Comparison of ENCODE assay signal across 22 cellular contexts in the genomic region with DNA sequence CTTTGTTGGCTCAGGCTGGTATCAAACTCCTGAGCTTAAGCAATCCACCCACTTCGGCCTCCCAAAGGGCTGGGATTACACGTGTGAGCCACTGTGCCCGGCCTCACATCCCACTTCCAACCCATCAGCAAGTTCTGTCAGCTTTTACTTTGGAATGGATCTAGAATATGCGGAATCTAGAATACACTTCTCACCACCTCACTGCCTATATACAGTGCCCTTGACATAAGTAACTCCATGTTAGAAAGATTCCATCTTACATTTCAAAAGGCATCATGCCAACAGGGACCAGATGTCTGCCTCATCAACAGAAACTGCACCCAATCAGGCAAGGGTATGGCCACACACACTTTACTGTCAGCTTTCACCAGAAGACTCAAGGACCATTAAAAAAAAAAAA. TPM values are rescaled to one million over a fixed set of nuclear protein-coding genes. Genes with fewer than 3 reads are reported as not detected.
A peak's percentile ranks its signal among the peaks of the same experiment; 100 is the strongest.
DNase-seq lines count a peak whose midpoint lies in the region; ATAC-seq, FAIRE-seq and TF ChIP-seq lines count a peak whose summit lies in the region.
"Had no signal": no experiment of that assay in that cellular context is flagged by ENCODE, and none has a peak within 500 bp of the region (broad histone marks: within the 10 kb centered on the region; RNA-seq: fewer than 3 reads in every experiment).

No MANE protein-coding gene starts in this region.

- no peaks in the 10 kb centered on the region for H3K9me3 ChIP-seq in OCI-LY3 (ENCODE audit: insufficient read depth, low read length)
- H3K9me3 ChIP-seq in K562 (replicated peaks; ENCODE audit: control insufficient read depth, insufficient read depth, low read depth, low read length) = no peaks in the 10 kb centered on the region
- H3K9me3 ChIP-seq: A549; BE2C; BLaER1 treated with 17β-estradiol and CSF1 and Interleukin-3, amounts not matched to agents 10 nM and 100 nM had no signal

- no peak overlapping the region for H3K27ac ChIP-seq in OCI-LY3 (ENCODE audit: low read length)
- H3K27ac ChIP-seq in K562 (ENCODE audit: extremely low read depth, low read depth, low read length) = no peak overlapping the region
- H3K27ac ChIP-seq: A549; BLaER1 treated with 17β-estradiol and CSF1 and Interleukin-3, amounts not matched to agents 10 nM and 100 nM; GM23248 had no signal

- H3K79me2 ChIP-seq in OCI-LY3 (ENCODE audit: low read length) (no peaks in the 10 kb centered on the region), K562 (ENCODE audit: control insufficient read depth, insufficient read depth, low read length) (no peaks in the 10 kb centered on the region)

- CTCF ChIA-PET in K562 (lab: Yijun Ruan, JAX; ENCODE audit: low intra/inter-chr PET ratio) = interaction anchor here (0.5 to 1.4 kb wide), 3 partner anchors 449 to 1144 kb away, joined by 3 to 5 read pairs (median 4); no protein-coding TSS in a partner anchor
- CTCF ChIA-PET in activated CD4-positive, alpha-beta T cell treated with anti-CD3 and anti-CD28 coated beads, Interleukin-2, amount 10 ng/mL, durations not matched to agents 7 days and 5 days (lab: Charles Lee) = interaction anchor here (0.5 to 2.9 kb wide), 13 partner anchors 8 to 1076 kb away, joined by 3 to 13 read pairs (median 4); a partner anchor contains a TSS

- H3K36me3 ChIP-seq in OCI-LY3 (replicated peaks; ENCODE audit: low read depth, low read length) (no peaks in the 10 kb centered on the region), K562 (ENCODE audit: control insufficient read depth, insufficient read depth, low read length) (no peaks in the 10 kb centered on the region)
- H3K36me3 ChIP-seq: BE2C; BLaER1 treated with 17β-estradiol and CSF1 and Interleukin-3, amounts not matched to agents 10 nM and 100 nM had no signal

- peaks cover 6% of the 10 kb centered on the region for H3K4me1 Mint-ChIP-seq in activated CD4-positive, alpha-beta T cell treated with anti-CD3 and anti-CD28 coated beads, Interleukin-2, amount 10 ng/mL, durations not matched to agents 7 days and 5 days

- peak overlapping the region; percentile 100 for H3K4me2 ChIP-seq in OCI-LY3 (ENCODE audit: low read length)
- no peak overlapping the region for H3K4me2 ChIP-seq in K562 (ENCODE audit: insufficient read depth, low read length)

- no TSS peak for BruUV-seq in K562 (replicated peaks; lab: Mats Ljungman, UMichigan)

- FAIRE-seq in K562 (lab: Jason Lieb, UNC) = no peak
- FAIRE-seq: A549, GM19239, H1 had no signal

- POLR2A ChIA-PET in K562 (lab: Yijun Ruan, JAX) = interaction anchor here (0.6 to 1.4 kb wide), 5 partner anchors 10 to 446 kb away, joined by 3 to 5 read pairs (median 4); a partner anchor contains a TSS
- POLR2A ChIA-PET in activated CD4-positive, alpha-beta T cell treated with anti-CD3 and anti-CD28 coated beads, Interleukin-2, amount 10 ng/mL, durations not matched to agents 7 days and 5 days (lab: Charles Lee) = no interaction called here

- intact Hi-C loops in K562 (cut with micrococcal nuclease) = loop anchor here (2.0 to 5.0 kb wide), 3 partner anchors 158 to 296 kb away; no protein-coding TSS in a partner anchor

- no peak overlapping the region for H3K4me3 Mint-ChIP-seq in activated CD4-positive, alpha-beta T cell treated with anti-CD3 and anti-CD28 coated beads, Interleukin-2, amount 10 ng/mL, durations not matched to agents 7 days and 5 days
- H3K4me3 Mint-ChIP-seq: CD4-positive, alpha-beta T cell had no signal

- H2AFZ ChIP-seq in OCI-LY3 (ENCODE audit: low read depth, low read length) (no peak overlapping the region), K562 (ENCODE audit: low read depth, low read length) (no peak overlapping the region)

- H3K9me1 ChIP-seq in K562 (ENCODE audit: control insufficient read depth, insufficient read depth, low read length) = no peaks in the 10 kb centered on the region

- ATAC-seq in K562 = no peak

- H3K4me1 ChIP-seq in OCI-LY3 (ENCODE audit: low read length) (peaks cover 7% of the 10 kb centered on the region), K562 (replicated peaks in 1 of 2; ENCODE audit: control insufficient read depth in 2 of 2, insufficient read depth in 2 of 2, low read length in 2 of 2) (peaks cover 2 to 5% of the 10 kb centered on the region in 2 experiments; a peak in 2 of 5 replicates)
- H3K4me1 ChIP-seq: A549, BE2C had no signal

- H3K9ac ChIP-seq in OCI-LY3 (ENCODE audit: low read length) (no peak overlapping the region), K562 (ENCODE audit: insufficient read depth in 1 of 2, low read depth in 2 of 2, low read length in 2 of 2) (no peak overlapping the region)
- H3K9ac ChIP-seq: BLaER1 treated with 17β-estradiol and CSF1 and Interleukin-3, amounts not matched to agents 10 nM and 100 nM; GM23248 had no signal

- H3K9me3 Mint-ChIP-seq in activated CD4-positive, alpha-beta T cell treated with anti-CD3 and anti-CD28 coated beads, Interleukin-2, amount 10 ng/mL, durations not matched to agents 7 days and 5 days = no peaks in the 10 kb centered on the region
- H3K9me3 Mint-ChIP-seq: CD4-positive, alpha-beta T cell had no signal

- DNase-seq in NCI-H2171 treated with DMSO at 0.1 percent for 48 hours (lab: John Stamatoyannopoulos, UW) = peak; percentile 19
- DNase-seq in NCI-H2171 (lab: John Stamatoyannopoulos, UW) = no peak
- no peak for DNase-seq in K562 (ENCODE audit: extremely low read depth in 1 of 4, low spot score in 3 of 4)
- peak; percentile 6 for DNase-seq in myocyte (ENCODE audit: low read depth)
- no peak for DNase-seq in activated CD4-positive, alpha-beta T cell treated with anti-CD3 and anti-CD28 coated beads, Interleukin-2, amount 10 ng/mL, durations not matched to agents 7 days and 5 days
- DNase-seq in SKM-1 treated with dmso at 0.1 percent for 144 hours (lab: John Stamatoyannopoulos, UW; ENCODE audit: unreplicated experiment) = no peak
- no peak for DNase-seq in activated CD4-positive, CD25-positive, alpha-beta regulatory T cell (lab: John Stamatoyannopoulos, UW)
- DNase-seq: ACHN, Calu3, DMS79, EL, GM23248, HCEC 1CT had no signal

- TF ChIP-seq RAD21 in K562 (CRISPR knock-in tag; conservative IDR thresholded peaks at IDR 0.05 in 1 of 2, IDR thresholded peaks at IDR 0.05 in 1 of 2) = no peak

- peaks cover 15% of the 10 kb centered on the region; the same call in 1 of the 2 replicates for H3K27me3 ChIP-seq in OCI-LY3 (ENCODE audit: low read depth, low read length)
- H3K27me3 ChIP-seq in K562 (ENCODE audit: control insufficient read depth in 2 of 2, insufficient read depth in 2 of 2, low read length in 2 of 2) = peaks cover 0 to 6% of the 10 kb centered on the region in 2 experiments; a peak in 2 of 5 replicates
- H3K27me3 ChIP-seq: BE2C; BLaER1 treated with 17β-estradiol and CSF1 and Interleukin-3, amounts not matched to agents 10 nM and 100 nM had no signal

- H4K20me1 ChIP-seq in OCI-LY3 (ENCODE audit: insufficient read depth, low read length) (no peaks in the 10 kb centered on the region), K562 (replicated peaks; ENCODE audit: control insufficient read depth, insufficient read depth, low read length) (no peaks in the 10 kb centered on the region)
- H4K20me1 ChIP-seq: BLaER1 treated with 17β-estradiol and CSF1 and Interleukin-3, amounts not matched to agents 10 nM and 100 nM had no signal

- TF ChIP-seq CTCF in OCI-LY3 (IDR thresholded peaks at IDR 0.05; ENCODE audit: low read depth, low read length) = no peak
- no peak for TF ChIP-seq CTCF in K562 (IDR thresholded peaks at IDR 0.05 in 2 of 3, conservative IDR thresholded peaks at IDR 0.05 in 1 of 3; ENCODE audit: insufficient read depth in 2 of 3, low read depth in 1 of 3, low read length in 3 of 3)

- in situ Hi-C loops in K562 (cut with MboI) = no loop called here

- no peaks in the 10 kb centered on the region for H3K36me3 Mint-ChIP-seq in activated CD4-positive, alpha-beta T cell treated with anti-CD3 and anti-CD28 coated beads, Interleukin-2, amount 10 ng/mL, durations not matched to agents 7 days and 5 days (ENCODE audit: low read depth)
- H3K36me3 Mint-ChIP-seq: CD14-positive monocyte had no signal

- no peak for TF ChIP-seq EP300 in K562 (IDR thresholded peaks at IDR 0.05; ENCODE audit: low read length)

- peaks cover 10% of the 10 kb centered on the region for H3K27me3 Mint-ChIP-seq in activated CD4-positive, alpha-beta T cell treated with anti-CD3 and anti-CD28 coated beads, Interleukin-2, amount 10 ng/mL, durations not matched to agents 7 days and 5 days

- H3K4me3 ChIP-seq in OCI-LY3 (ENCODE audit: low read length) = peak overlapping the region; percentile 87; the same call in 1 of the 2 replicates
- H3K4me3 ChIP-seq in K562 = no peak overlapping the region
- H3K4me3 ChIP-seq: A549; BLaER1 treated with 17β-estradiol and CSF1 and Interleukin-3, amounts not matched to agents 10 nM and 100 nM; GM12878; GM23248 had no signal

- H3K27ac Mint-ChIP-seq in activated CD4-positive, alpha-beta T cell treated with anti-CD3 and anti-CD28 coated beads, Interleukin-2, amount 10 ng/mL, durations not matched to agents 7 days and 5 days = no peak overlapping the region
- H3K27ac Mint-ChIP-seq: CD4-positive, alpha-beta T cell had no signal

- TF ChIP-seq POLR2A in K562 (conservative IDR thresholded peaks at IDR 0.05) = no peak

- WGBS in K562 (ENCODE audit: insufficient coverage, low coverage, missing lambda C conversion rate) = 22% methylated on average over 4 of the region's 4 CpGs

RNA-seq across cellular contexts. Expression of a gene that starts 9.9 kb away (rescaled TPM):
- 60.6 and 86.6 TPM in 2 replicates for total RNA-seq in K562 (2011; cell fraction: chromatin; rRNA removed; ENCODE audit: low replicate concordance)
- 27.2 and 28.7 TPM in 2 replicates for total RNA-seq in K562 (2011; cell fraction: nucleolus; rRNA removed)
- total RNA-seq in K562 (2011; cell fraction: nucleoplasm; rRNA removed) = 44.5 and 45.6 TPM in 2 replicates
- total RNA-seq in K562 (2014; rRNA removed) (14.1 and 21.1 TPM in 2 replicates), K562 (2014; rRNA removed; fragmentation: Illumina TruSeq; extraction: Trizol) (18.3 and 20.8 TPM in 2 replicates), K562 (2015; rRNA removed; fragmentation: Illumina TruSeq; extraction: Trizol) (17.5 and 19.0 TPM in 2 replicates), K562 (2021) (18.7 and 19.6 TPM in 2 replicates), myocyte (26.0 and 31.1 TPM in 2 replicates)
- polyA plus RNA-seq in K562 (2011; rRNA removed) (15.7 and 16.8 TPM in 2 replicates), K562 (2014; fragmentation: Illumina TruSeq; extraction: Trizol) (13.9 and 15.0 TPM in 2 replicates), K562 (2014; fragmentation: Nextera tagmentation; extraction: Ambion mirVana) (1 to 10 TPM; 2.9 to 4.2 TPM), K562 (2014; rRNA removed) (12.1 and 12.8 TPM in 2 replicates)
- polyA plus RNA-seq in K562 (2011; cell fraction: cytosol; rRNA removed) = 8.2 and 10.9 TPM in 2 replicates
- polyA plus RNA-seq in K562 (2011; cell fraction: nucleus; rRNA removed) = 18.9 and 27.5 TPM in 2 replicates
- 11.2 and 15.3 TPM in 2 replicates for polyA plus RNA-seq in K562 (2012)
- polyA minus RNA-seq in K562 (2011; rRNA and poly(A)+ RNA removed) = 28.4 and 33.3 TPM in 2 replicates
- 13.7 and 14.6 TPM in 2 replicates for polyA minus RNA-seq in K562 (2011; cell fraction: cytosol; rRNA and poly(A)+ RNA removed)
- polyA minus RNA-seq in K562 (2011; cell fraction: nucleus; rRNA and poly(A)+ RNA removed) = 11.4 and 19.7 TPM in 2 replicates
- 17.6 TPM for polyA plus RNA-seq in myocyte (2012)
- 10 to 100 TPM; 20.5 to 22.9 TPM for total RNA-seq in activated CD4-positive, alpha-beta T cell treated with anti-CD3 and anti-CD28 coated beads, Interleukin-2, amount 10 ng/mL, durations not matched to agents 7 days and 5 days

RNA-seq across cellular contexts. Expression of a gene that starts 43.8 kb away (rescaled TPM):
- 136 and 184 TPM in 2 replicates for total RNA-seq in K562 (2011; cell fraction: chromatin; rRNA removed; ENCODE audit: low replicate concordance)
- 111 and 116 TPM in 2 replicates for total RNA-seq in K562 (2011; cell fraction: nucleolus; rRNA removed)
- 128 and 170 TPM in 2 replicates for total RNA-seq in K562 (2011; cell fraction: nucleoplasm; rRNA removed)
- total RNA-seq in K562 (2014; rRNA removed) (78.2 and 98.6 TPM in 2 replicates), K562 (2014; rRNA removed; fragmentation: Illumina TruSeq; extraction: Trizol) (75.1 and 77.8 TPM in 2 replicates), K562 (2015; rRNA removed; fragmentation: Illumina TruSeq; extraction: Trizol) (75.2 and 90.2 TPM in 2 replicates), K562 (2021) (129 and 132 TPM in 2 replicates), myocyte (23.7 and 30.8 TPM in 2 replicates)
- polyA plus RNA-seq in K562 (2011; rRNA removed) (72.6 and 105 TPM in 2 replicates), K562 (2014; fragmentation: Illumina TruSeq; extraction: Trizol) (86.8 and 110 TPM in 2 replicates), K562 (2014; fragmentation: Nextera tagmentation; extraction: Ambion mirVana) (10 to 100 TPM; 34.3 to 65.1 TPM), K562 (2014; rRNA removed) (125 and 144 TPM in 2 replicates)
- polyA plus RNA-seq in K562 (2011; cell fraction: cytosol; rRNA removed) = 49.2 and 74.6 TPM in 2 replicates
- polyA plus RNA-seq in K562 (2011; cell fraction: nucleus; rRNA removed) = 124 and 217 TPM in 2 replicates
- 78.2 and 99.3 TPM in 2 replicates for polyA plus RNA-seq in K562 (2012)
- 43.5 and 47.9 TPM in 2 replicates for polyA minus RNA-seq in K562 (2011; rRNA and poly(A)+ RNA removed)
- 30.4 and 48.6 TPM in 2 replicates for polyA minus RNA-seq in K562 (2011; cell fraction: cytosol; rRNA and poly(A)+ RNA removed)
- 77.3 and 89.3 TPM in 2 replicates for polyA minus RNA-seq in K562 (2011; cell fraction: nucleus; rRNA and poly(A)+ RNA removed)
- polyA plus RNA-seq in myocyte (2012) = 44.5 TPM
- total RNA-seq in activated CD4-positive, alpha-beta T cell treated with anti-CD3 and anti-CD28 coated beads, Interleukin-2, amount 10 ng/mL, durations not matched to agents 7 days and 5 days = 10 to 100 TPM; 49.4 to 52.9 TPM

Comparison
In these comparisons a context has a peak if more than half of its experiments do, and no peak if none do; other contexts are left out.
1. DNase-seq: peak in NCI-H2171 treated with DMSO at 0.1 percent for 48 hours (single experiment) and myocyte (single experiment); none in NCI-H2171 (single experiment), K562 (0 of 4), activated CD4-positive, alpha-beta T cell treated with anti-CD3 and anti-CD28 coated beads, Interleukin-2, amount 10 ng/mL, durations not matched to agents 7 days and 5 days (single experiment), SKM-1 treated with dmso at 0.1 percent for 144 hours (single experiment) and activated CD4-positive, CD25-positive, alpha-beta regulatory T cell (0 of 4).